ENCODE assay signal across 8 cellular contexts in genomic region chr9:97500765-97501176, GRCh38. TPM values are rescaled to one million over a fixed set of nuclear protein-coding genes. Genes with fewer than 3 reads are reported as not detected.
DNase-seq lines count a peak whose midpoint lies in the region; ATAC-seq and TF ChIP-seq lines count a peak whose summit lies in the region.

No MANE protein-coding gene starts in this region.

- H3K14ac ChIP-seq in H9 (ENCODE audit: insufficient read depth, low read length) = no peak overlapping the region

- ATAC-seq in right cardiac atrium = no peak
- ATAC-seq in GM18858 (IDR thresholded peaks at IDR 0.05; ENCODE audit: unreplicated experiment) = no peak
- ATAC-seq in HG02759 (IDR thresholded peaks at IDR 0.05; ENCODE audit: unreplicated experiment) = no peak

- no peak overlapping the region for H4K91ac ChIP-seq in H9 (ENCODE audit: insufficient read length, low read depth, low read length)

- DNase-seq in H9 (no peak), right cardiac atrium (no peak), hypothalamus (lab: John Stamatoyannopoulos, UW) (no peak), NCI-H2107 (lab: John Stamatoyannopoulos, UW) (no peak)

- no peak overlapping the region for H3K27ac Mint-ChIP-seq in H9

- H2AK5ac ChIP-seq in H9 (ENCODE audit: insufficient read length, low read length) = no peak overlapping the region

- peaks cover 10 to 16% of the 10 kb centered on the region in 2 experiments for H3K4me1 Mint-ChIP-seq in H9

- no peaks in the 10 kb centered on the region for H3K79me1 ChIP-seq in H9 (ENCODE audit: insufficient read depth, low read depth, low read length, poor library complexity, severe bottlenecking)

- H3K9ac ChIP-seq in H9 (ENCODE audit: extremely low read depth, insufficient read length, low read length) (no peak overlapping the region), skeletal muscle satellite cell (ENCODE audit: low read depth, low read length) (no peak overlapping the region)

- peaks cover 16% of the 10 kb centered on the region for H3K23me2 ChIP-seq in H9 (ENCODE audit: insufficient read length, low read depth, low read length, poor library complexity, severe bottlenecking)

- no peak overlapping the region for H4K8ac ChIP-seq in H9 (replicated peaks; ENCODE audit: insufficient read length, low read depth, low read length)

- no peak overlapping the region for H2BK5ac ChIP-seq in H9 (ENCODE audit: insufficient read length, low read length)

- peaks cover 9 to 13% of the 10 kb centered on the region in 2 experiments; a peak in 4 of 5 replicates for H3K9me3 Mint-ChIP-seq in H9

- no peak overlapping the region for H3T11ph ChIP-seq in H9 (ENCODE audit: low read length)

- no peaks in the 10 kb centered on the region for H3K9me3 ChIP-seq in H9 (ENCODE audit: control insufficient read depth, low read depth, low read length)
- H3K9me3 ChIP-seq in right cardiac atrium (ENCODE audit: control insufficient read depth, low read length) = no peaks in the 10 kb centered on the region
- no peaks in the 10 kb centered on the region for H3K9me3 ChIP-seq in skeletal muscle satellite cell (replicated peaks; ENCODE audit: low read length)

- no peak overlapping the region for H2BK12ac ChIP-seq in H9 (ENCODE audit: insufficient read length, low read depth, low read length)

- H3K27ac ChIP-seq in H9 (ENCODE audit: insufficient read length, low read depth, low read length) (no peak overlapping the region), right cardiac atrium (ENCODE audit: low read length) (peak overlapping the region; percentile 68)

- H3K18ac ChIP-seq in H9 (ENCODE audit: insufficient read length, low read depth, low read length) = no peak overlapping the region

- H2BK120ac ChIP-seq in H9 (ENCODE audit: low read depth, low read length, poor library complexity, severe bottlenecking) = no peak overlapping the region

- WGBS in H9 (ENCODE audit: extremely low coverage, insufficient read length, low lambda C conversion rate) = no CpG with 5 or more reads among the region's 6 CpGs
- WGBS in right cardiac atrium = 22% methylated on average over 6 of the region's 6 CpGs

- H2BK20ac ChIP-seq in H9 (ENCODE audit: low read depth, low read length, poor library complexity, severe bottlenecking) = no peak overlapping the region

- H3K4me3 ChIP-seq in WI38 (ENCODE audit: low read depth, low read length) (peak overlapping the region; percentile 52), right cardiac atrium (ENCODE audit: low read length) (peak overlapping the region; percentile 91), skeletal muscle satellite cell (ENCODE audit: low read length) (peak overlapping the region; percentile 58)

- intact Hi-C loops in right cardiac atrium (cut with DNase I) = loop anchor here in 3 of 4 donors (10.0 kb wide), 1 partner anchor 94 kb away; no protein-coding TSS in a partner anchor

- peak overlapping the region; percentile 66 to 86 for H3K4me3 Mint-ChIP-seq in H9

- peaks cover 45% of the 10 kb centered on the region for H3K27me3 ChIP-seq in H9 (ENCODE audit: insufficient read depth, low read length)
- no peaks in the 10 kb centered on the region for H3K27me3 ChIP-seq in right cardiac atrium (ENCODE audit: control insufficient read depth, insufficient read depth)
- peaks cover 60% of the 10 kb centered on the region for H3K27me3 ChIP-seq in skeletal muscle satellite cell (ENCODE audit: control insufficient read depth, insufficient read depth, low read length)

- TF ChIP-seq CTCF in H9 (conservative IDR thresholded peaks at IDR 0.05) (no peak), WI38 (IDR thresholded peaks at IDR 0.05; ENCODE audit: low read depth, low read length) (no peak)

- peaks cover 41% of the 10 kb centered on the region for H3K27me3 Mint-ChIP-seq in H9 (ENCODE audit: low read depth)

- H2AFZ ChIP-seq in H9 (ENCODE audit: low read length) = no peak overlapping the region

- H3K36me3 ChIP-seq in skeletal muscle satellite cell (ENCODE audit: insufficient read depth, low read length) = no peaks in the 10 kb centered on the region

- H3K36me3 Mint-ChIP-seq in H9 (ENCODE audit: insufficient read depth in 1 of 3, low read depth in 3 of 3) = no peaks in the 10 kb centered on the region; a peak in 2 of 7 replicates

- H3K56ac ChIP-seq in H9 (ENCODE audit: insufficient read length, low read depth, low read length) = no peak overlapping the region

- H3K4me2 ChIP-seq in H9 (ENCODE audit: insufficient read depth, insufficient read length, low read length) (peak overlapping the region; percentile 34), skeletal muscle satellite cell (ENCODE audit: low read length) (peak overlapping the region; percentile 63)

- no peaks in the 10 kb centered on the region; the same call in 1 of the 2 replicates for H3K4me1 ChIP-seq in H9 (ENCODE audit: insufficient read depth, low read length)
- H3K4me1 ChIP-seq in right cardiac atrium (ENCODE audit: control insufficient read depth, insufficient read depth, low read length) = peaks cover 16% of the 10 kb centered on the region
- peaks cover 8% of the 10 kb centered on the region for H3K4me1 ChIP-seq in skeletal muscle satellite cell (ENCODE audit: control insufficient read depth, insufficient read depth, low read length)

- H3K23ac ChIP-seq in H9 (ENCODE audit: insufficient read length, low read depth, low read length) = no peak overlapping the region

- H4K20me1 ChIP-seq in H9 (ENCODE audit: control insufficient read depth, insufficient read depth, insufficient read length) = no peaks in the 10 kb centered on the region

- H4K5ac ChIP-seq in H9 (ENCODE audit: insufficient read length, low read depth, low read length) = no peak overlapping the region

- H2BK15ac ChIP-seq in H9 (ENCODE audit: low read depth, low read length) = no peak overlapping the region

- H3K79me2 ChIP-seq in H9 (ENCODE audit: insufficient read depth, low read length) = no peaks in the 10 kb centered on the region

- H3K4ac ChIP-seq in H9 (ENCODE audit: low read depth, low read length) = no peak overlapping the region

RNA-seq across cellular contexts. Expression of gene TMOD1, which starts 0.7 kb away (rescaled TPM):
- total RNA-seq in H9 (2021) (0.72 and 0.98 TPM in 2 replicates), right cardiac atrium (100 to 1,000 TPM; 177 to 220 (median 208) TPM)
- polyA plus RNA-seq in right cardiac atrium = 184 TPM
- 0.22 TPM in 1 of 2 replicates, not detected in the other for total RNA-seq in skeletal muscle satellite cell (2012; rRNA removed)

Comparison
In these comparisons a context has a peak if more than half of its experiments do, and no peak if none do; other contexts are left out.
1. RNA of gene TMOD1, which starts 0.7 kb away (total RNA-seq): 177 to 220 TPM in right cardiac atrium; 0.72 to 0.98 TPM in H9; every median in the first group is over 10 times any median in the second.
2. Peak in every context shown above with its lines, with median percentiles within 50 percentile points of each other: H3K4me3 ChIP-seq.